ENCODE assay signal across 1 cellular context in the genomic region with DNA sequence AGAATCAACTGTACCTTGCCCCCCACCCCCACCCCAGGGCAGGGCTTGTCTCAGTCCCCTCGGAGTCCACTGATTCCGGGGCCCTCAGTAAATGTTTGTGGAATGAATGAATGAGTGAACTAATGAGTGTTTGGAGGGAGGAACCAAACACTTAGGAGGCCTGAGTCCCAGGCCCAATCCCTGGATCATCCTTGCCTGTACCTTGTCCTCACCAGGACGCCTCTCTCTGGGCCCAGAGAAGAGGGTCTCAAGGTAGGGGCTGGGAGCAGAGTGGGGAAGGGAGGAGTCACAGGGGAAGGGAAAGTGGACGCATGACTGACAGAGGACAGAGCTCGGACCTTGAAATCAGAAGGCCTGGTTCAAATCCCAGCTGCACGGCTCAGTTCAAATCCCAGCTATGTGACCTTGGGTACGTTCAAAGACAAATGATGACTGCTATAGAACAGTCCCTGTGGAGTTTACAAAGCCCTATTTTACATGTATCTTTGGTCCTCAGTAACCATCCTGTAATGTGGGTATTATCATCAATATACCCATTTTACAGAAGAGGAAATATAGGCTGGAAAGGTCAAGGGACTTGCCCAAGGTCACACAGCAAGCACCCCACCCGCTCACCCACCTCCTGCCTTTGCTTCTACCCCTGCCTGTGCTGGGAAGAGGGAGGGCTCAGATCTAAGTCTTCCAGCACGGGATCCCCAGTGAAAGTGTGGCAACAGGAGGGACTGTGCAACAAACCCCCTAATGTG.
TF ChIP-seq lines count a peak whose summit lies in the region.

No MANE protein-coding gene starts in this region.

TF ChIP-seq in GM12878, 131 proteins besides CTCF, POLR2A, EP300 and RAD21:
- TF ChIP-seq ZNF24 (IDR thresholded peaks at IDR 0.05) (peak; percentile 54; the same call in 1 of the 2 replicates), SREBF2 (IDR thresholded peaks at IDR 0.05; ENCODE audit: low read length) (no peak)
- TF ChIP-seq, protein P1, sequence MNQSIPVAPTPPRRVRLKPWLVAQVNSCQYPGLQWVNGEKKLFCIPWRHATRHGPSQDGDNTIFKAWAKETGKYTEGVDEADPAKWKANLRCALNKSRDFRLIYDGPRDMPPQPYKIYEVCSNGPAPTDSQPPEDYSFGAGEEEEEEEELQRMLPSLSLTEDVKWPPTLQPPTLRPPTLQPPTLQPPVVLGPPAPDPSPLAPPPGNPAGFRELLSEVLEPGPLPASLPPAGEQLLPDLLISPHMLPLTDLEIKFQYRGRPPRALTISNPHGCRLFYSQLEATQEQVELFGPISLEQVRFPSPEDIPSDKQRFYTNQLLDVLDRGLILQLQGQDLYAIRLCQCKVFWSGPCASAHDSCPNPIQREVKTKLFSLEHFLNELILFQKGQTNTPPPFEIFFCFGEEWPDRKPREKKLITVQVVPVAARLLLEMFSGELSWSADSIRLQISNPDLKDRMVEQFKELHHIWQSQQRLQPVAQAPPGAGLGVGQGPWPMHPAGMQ (IDR thresholded peaks at IDR 0.05; ENCODE audit: borderline replicate concordance): no peak
- TF ChIP-seq, protein P2, sequence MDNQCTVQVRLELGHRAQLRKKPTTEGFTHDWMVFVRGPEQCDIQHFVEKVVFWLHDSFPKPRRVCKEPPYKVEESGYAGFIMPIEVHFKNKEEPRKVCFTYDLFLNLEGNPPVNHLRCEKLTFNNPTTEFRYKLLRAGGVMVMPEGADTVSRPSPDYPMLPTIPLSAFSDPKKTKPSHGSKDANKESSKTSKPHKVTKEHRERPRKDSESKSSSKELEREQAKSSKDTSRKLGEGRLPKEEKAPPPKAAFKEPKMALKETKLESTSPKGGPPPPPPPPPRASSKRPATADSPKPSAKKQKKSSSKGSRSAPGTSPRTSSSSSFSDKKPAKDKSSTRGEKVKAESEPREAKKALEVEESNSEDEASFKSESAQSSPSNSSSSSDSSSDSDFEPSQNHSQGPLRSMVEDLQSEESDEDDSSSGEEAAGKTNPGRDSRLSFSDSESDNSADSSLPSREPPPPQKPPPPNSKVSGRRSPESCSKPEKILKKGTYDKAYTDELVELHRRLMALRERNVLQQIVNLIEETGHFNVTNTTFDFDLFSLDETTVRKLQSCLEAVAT (IDR thresholded peaks at IDR 0.05): no peak
